9 cellular contexts compared by ENCODE assay signal in genomic region chr2:15730545-15731212, GRCh38.
DNase-seq lines count a peak whose midpoint lies in the region; ATAC-seq and TF ChIP-seq lines count a peak whose summit lies in the region.
"Had no signal": no experiment of that assay in that cellular context is flagged by ENCODE, and none has a peak within 500 bp of the region (broad histone marks: within the 10 kb centered on the region; RNA-seq: fewer than 3 reads in every experiment).

No MANE protein-coding gene starts in this region.

- no peaks in the 10 kb centered on the region for H3K79me2 ChIP-seq in PC-3 (ENCODE audit: low read length)

- H3K27ac Mint-ChIP-seq in nephron = peak overlapping the region; percentile 52 to 64 (median 53)
- H3K27ac Mint-ChIP-seq: activated B cell treated with CpG ODN at 0.5 μM for 24 hours had no signal

- H3K4me2 ChIP-seq in PC-3 (ENCODE audit: low read length) = no peak overlapping the region

- POLR2A ChIA-PET in PC-3 (lab: Charles Lee; ENCODE audit: unreplicated experiment) = no interaction called here

- no peaks in the 10 kb centered on the region for H3K36me3 Mint-ChIP-seq in nephron (ENCODE audit: low read depth)

- H3K27me3 ChIP-seq in PC-3 (ENCODE audit: low read length) (peaks cover 68% of the 10 kb centered on the region), esophagus squamous epithelium (peaks cover 0 to 31% (median 0%) of the 10 kb centered on the region in 4 donors)

- no peak for TF ChIP-seq POLR2A in esophagus squamous epithelium (IDR thresholded peaks at IDR 0.05)

- H2AFZ ChIP-seq in PC-3 (ENCODE audit: low read length) = no peak overlapping the region

- no TSS peak for BruUV-seq in PC-3 (replicated peaks; lab: Mats Ljungman, UMichigan)

- no peaks in the 10 kb centered on the region for H3K9me3 ChIP-seq in PC-3 (ENCODE audit: low read length)
- no peaks in the 10 kb centered on the region for H3K9me3 ChIP-seq in esophagus squamous epithelium

- WGBS in esophagus squamous epithelium, 2 donors = 23 to 50% methylated on average over 1 to 7 of the region's 7 CpGs

- no peak overlapping the region for H3K9ac ChIP-seq in PC-3 (ENCODE audit: low read length)

- H3K9me2 ChIP-seq in PC-3 (replicated peaks; ENCODE audit: low read length) = no peaks in the 10 kb centered on the region

- CTCF ChIA-PET in PC-3 (lab: Charles Lee) = no interaction called here

- peak; percentile 93 for DNase-seq in PC-3
- DNase-seq in esophagus squamous epithelium (lab: John Stamatoyannopoulos, UW) = peak; percentile 30
- no peak for DNase-seq in stimulated activated CD4-positive, alpha-beta T cell treated with anti-CD3 and anti-CD28 coated beads, Interleukin-4, amount 100 ng/mL, for 24 hours
- no peak for DNase-seq in NOMO-1 treated with DMSO at 0.1 percent for 48 hours (lab: John Stamatoyannopoulos, UW; ENCODE audit: unreplicated experiment)
- DNase-seq: activated B cell treated with CpG ODN at 0.5 μM for 24 hours had no signal

- peaks cover 72% of the 10 kb centered on the region for H3K4me1 Mint-ChIP-seq in nephron

- no peaks in the 10 kb centered on the region for H3F3A ChIP-seq in PC-3 (ENCODE audit: low read length, unreplicated experiment)

- no peaks in the 10 kb centered on the region for H3K9me3 Mint-ChIP-seq in nephron
- H3K9me3 Mint-ChIP-seq: activated B cell treated with CpG ODN at 0.5 μM for 24 hours had no signal

- peak; percentile 60 for ATAC-seq in GM18861 (IDR thresholded peaks at IDR 0.05; ENCODE audit: unreplicated experiment)
- peak; percentile 38 for ATAC-seq in HG02970 (IDR thresholded peaks at IDR 0.05; ENCODE audit: low FRiP score, unreplicated experiment)
- ATAC-seq in PC-3 = peak; percentile 80
- no peak for ATAC-seq in GM21723 (IDR thresholded peaks at IDR 0.05; ENCODE audit: unreplicated experiment)

- H3K36me3 ChIP-seq in PC-3 (ENCODE audit: low read depth, low read length) (no peaks in the 10 kb centered on the region), esophagus squamous epithelium (no peaks in the 10 kb centered on the region)

- H3K4me3 ChIP-seq in PC-3 (ENCODE audit: low read length) (no peak overlapping the region), esophagus squamous epithelium (no peak overlapping the region)

- no peaks in the 10 kb centered on the region for H4K20me1 ChIP-seq in PC-3 (ENCODE audit: low read length)

- intact Hi-C loops in PC-3 (cut with micrococcal nuclease) (loop anchor here (5.0 kb wide), 1 partner anchor 88 kb away; no protein-coding TSS in a partner anchor), esophagus squamous epithelium (cut with DNase I) (no loop called here)

- TF ChIP-seq CTCF in PC-3 (conservative IDR thresholded peaks at IDR 0.05; ENCODE audit: low read depth, low read length) (no peak), esophagus squamous epithelium (IDR thresholded peaks at IDR 0.05) (no peak), nephron (IDR thresholded peaks at IDR 0.05; ENCODE audit: unreplicated experiment in 3 of 3) (no peak)

- H3K4me1 ChIP-seq in PC-3 (ENCODE audit: insufficient read depth, low read length) (peaks cover 12% of the 10 kb centered on the region), esophagus squamous epithelium (peaks cover 0 to 54% (median 28%) of the 10 kb centered on the region in 3 donors)

- peaks cover 24% of the 10 kb centered on the region for H3K27me3 Mint-ChIP-seq in nephron (ENCODE audit: low read depth)

- H3K27ac ChIP-seq in PC-3 (ENCODE audit: low read length) (no peak overlapping the region), esophagus squamous epithelium (no peak overlapping the region)

- peak overlapping the region in 1 of 3 experiments; percentile 46 for H3K4me3 Mint-ChIP-seq in nephron
- H3K4me3 Mint-ChIP-seq: activated B cell treated with CpG ODN at 0.5 μM for 24 hours had no signal

Comparison
In these comparisons a context has a peak if more than half of its experiments do, and no peak if none do; other contexts are left out.
1. DNase-seq: peak in PC-3 (single experiment) and esophagus squamous epithelium (single experiment); none in stimulated activated CD4-positive, alpha-beta T cell treated with anti-CD3 and anti-CD28 coated beads, Interleukin-4, amount 100 ng/mL, for 24 hours (single experiment) and NOMO-1 treated with DMSO at 0.1 percent for 48 hours (single experiment).